Comparison of ENCODE assay signal across 18 cellular contexts in the genomic region with DNA sequence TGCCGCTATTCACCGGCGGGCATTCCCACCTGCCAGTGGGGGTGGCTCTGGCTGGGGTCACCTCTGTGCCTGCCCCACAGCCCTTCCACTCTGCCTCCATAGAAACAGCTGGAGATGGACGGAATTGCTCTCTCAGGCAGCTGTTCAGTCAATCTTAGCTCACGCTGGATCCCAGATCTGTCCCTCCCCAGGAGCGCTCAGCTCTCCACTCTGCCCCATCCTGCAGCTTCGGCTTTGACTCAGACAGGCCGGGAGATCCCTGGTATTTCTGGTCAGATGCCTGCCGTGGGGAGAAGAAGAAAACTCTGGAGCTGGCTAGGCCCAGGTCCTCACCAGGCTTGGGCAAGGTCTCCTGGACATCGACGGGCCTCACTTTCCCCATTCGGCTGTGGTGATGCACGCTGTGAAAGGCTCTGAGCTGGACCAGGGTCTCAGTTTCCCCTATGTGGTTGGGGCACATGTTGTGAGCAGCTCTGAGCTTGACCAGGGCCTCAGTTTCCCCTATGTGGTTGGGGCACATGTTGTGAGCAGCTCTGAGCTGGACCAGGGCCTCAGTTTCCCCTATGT.
"Had no signal": no experiment of that assay in that cellular context is flagged by ENCODE, and none has a peak within 500 bp of the region (broad histone marks: within the 10 kb centered on the region; RNA-seq: fewer than 3 reads in every experiment).

No MANE protein-coding gene starts in this region.

- FAIRE-seq: astrocyte, colon, frontal cortex had no signal

- H3K27ac ChIP-seq: esophagus muscularis mucosa, tibial artery had no signal

- H3K36me3 Mint-ChIP-seq: activated naive CD8-positive, alpha-beta T cell treated with anti-CD3 and anti-CD28 coated beads for 36 hours had no signal

- H3K4me3 ChIP-seq: esophagus muscularis mucosa, tibial artery had no signal

- ATAC-seq: left ventricle myocardium superior had no signal

- DNase-seq: activated CD4-positive, alpha-beta T cell treated with anti-CD3 and anti-CD28 coated beads for 4 hours; activated CD4-positive, alpha-beta T cell treated with anti-CD3 and anti-CD28 coated beads, Interleukin-2, amount 50 U/mL, for 48 hours; activated naive CD4-positive, alpha-beta T cell treated with Interleukin-2 at 50 U/mL for 16 hours; activated naive CD8-positive, alpha-beta T cell treated with anti-CD3 and anti-CD28 coated beads for 36 hours; activated T-cell treated with anti-CD3 and anti-CD28 coated beads, Interleukin-2, amount 50 U/mL, for 48 hours; hypothalamus; naive B cell; occipital lobe; substantia nigra; tibial artery had no signal

- H3K9me3 ChIP-seq: esophagus muscularis mucosa, tibial artery had no signal

- H3K36me3 ChIP-seq: esophagus muscularis mucosa, tibial artery had no signal

- H3K4me3 Mint-ChIP-seq: activated naive CD8-positive, alpha-beta T cell treated with anti-CD3 and anti-CD28 coated beads for 36 hours; central memory CD8-positive, alpha-beta T cell; memory B cell; stimulated activated naive CD8-positive, alpha-beta T cell treated with anti-CD3 and anti-CD28 coated beads, Interleukin-15, Interleukin-2, amounts not matched to agents 100 ng/mL and 50 ng/mL, for 24 hours had no signal

- H3K9me3 Mint-ChIP-seq: activated naive CD8-positive, alpha-beta T cell treated with anti-CD3 and anti-CD28 coated beads for 36 hours; central memory CD8-positive, alpha-beta T cell; stimulated activated naive CD8-positive, alpha-beta T cell treated with anti-CD3 and anti-CD28 coated beads, Interleukin-15, Interleukin-2, amounts not matched to agents 100 ng/mL and 50 ng/mL, for 24 hours had no signal

- H3K27ac Mint-ChIP-seq: activated naive CD8-positive, alpha-beta T cell treated with anti-CD3 and anti-CD28 coated beads for 36 hours; memory B cell; naive B cell; stimulated activated naive CD8-positive, alpha-beta T cell treated with anti-CD3 and anti-CD28 coated beads, Interleukin-15, Interleukin-2, amounts not matched to agents 100 ng/mL and 50 ng/mL, for 24 hours had no signal
